16 cellular contexts compared by ENCODE assay signal in genomic region chr17:28071891-28072606, GRCh38. TPM values are rescaled to one million over a fixed set of nuclear protein-coding genes. Genes with fewer than 3 reads are reported as not detected.
DNase-seq lines count a peak whose midpoint lies in the region; ATAC-seq and TF ChIP-seq lines count a peak whose summit lies in the region.
"Had no signal": no experiment of that assay in that cellular context is flagged by ENCODE, and none has a peak within 500 bp of the region (broad histone marks: within the 10 kb centered on the region; RNA-seq: fewer than 3 reads in every experiment).

No MANE protein-coding gene starts in this region.

- no peaks in the 10 kb centered on the region for H3K27me3 Mint-ChIP-seq in activated CD4-positive, alpha-beta T cell treated with anti-CD3 and anti-CD28 coated beads, Interleukin-2, amount 10 ng/mL, durations not matched to agents 24 days and 14 days
- no peaks in the 10 kb centered on the region for H3K27me3 Mint-ChIP-seq in natural killer cell (ENCODE audit: low read depth in 2 of 2)

- no peaks in the 10 kb centered on the region for H3K27me3 ChIP-seq in foreskin keratinocyte
- H3K27me3 ChIP-seq: body of pancreas, dorsolateral prefrontal cortex, MG63 had no signal

- intact Hi-C loops in activated CD4-positive, alpha-beta T cell treated with anti-CD3 and anti-CD28 coated beads, Interleukin-2, amount 10 ng/mL, durations not matched to agents 24 days and 14 days (cut with micrococcal nuclease): loop anchor here (2.0 to 10.0 kb wide), 2 partner anchors 15 to 103 kb away; no protein-coding TSS in a partner anchor
- intact Hi-C loops in natural killer cell (cut with micrococcal nuclease): no loop called here

- H3K4me1 Mint-ChIP-seq in activated CD4-positive, alpha-beta T cell treated with anti-CD3 and anti-CD28 coated beads, Interleukin-2, amount 10 ng/mL, durations not matched to agents 24 days and 14 days: peaks cover 35% of the 10 kb centered on the region
- peaks cover 50 to 51% of the 10 kb centered on the region in 2 donors for H3K4me1 Mint-ChIP-seq in natural killer cell

- peak overlapping the region; percentile 39 for H3K27ac Mint-ChIP-seq in activated CD4-positive, alpha-beta T cell treated with anti-CD3 and anti-CD28 coated beads, Interleukin-2, amount 10 ng/mL, durations not matched to agents 24 days and 14 days
- peak overlapping the region; percentile 86 to 90 for H3K27ac Mint-ChIP-seq in natural killer cell
- H3K27ac Mint-ChIP-seq: activated T-helper 2 cell treated with anti-CD3 and anti-CD28 coated beads, Interferon-gamma antibody, Interleukin-2, Interleukin-4, amounts not matched to agents 10 μg/mL and 5 μg/mL and 100 μg/mL, durations not matched to agents 14 hours and 24 hours and 36 hours had no signal

- no peaks in the 10 kb centered on the region for H3K9me3 Mint-ChIP-seq in activated CD4-positive, alpha-beta T cell treated with anti-CD3 and anti-CD28 coated beads, Interleukin-2, amount 10 ng/mL, durations not matched to agents 24 days and 14 days
- peaks cover 2% of the 10 kb centered on the region in 2 donors for H3K9me3 Mint-ChIP-seq in natural killer cell

- in situ Hi-C loops in astrocyte of the cerebellum (cut with HindIII; ENCODE audit: low sequenced_read_pairs): no loop called here

- DNase-seq in activated CD4-positive, alpha-beta T cell treated with anti-CD3 and anti-CD28 coated beads, Interleukin-2, amount 10 ng/mL, durations not matched to agents 24 days and 14 days: no peak
- DNase-seq in activated CD4-positive, alpha-beta T cell treated with anti-CD3 and anti-CD28 coated beads for 4 hours: no peak
- DNase-seq in astrocyte of the cerebellum (ENCODE audit: low read depth) (peak; percentile 4), natural killer cell (no peak), foreskin keratinocyte (no peak), RPMI8226 (no peak)
- DNase-seq: 8988T; activated CD4-positive, alpha-beta T cell treated with anti-CD3 and anti-CD28 coated beads for 48 hours; body of pancreas; dorsolateral prefrontal cortex; left ventricle myocardium inferior; MG63; NCI-H2029 treated with DMSO at 0.1 percent for 48 hours had no signal

- no peak overlapping the region for H3K4me3 Mint-ChIP-seq in activated CD4-positive, alpha-beta T cell treated with anti-CD3 and anti-CD28 coated beads, Interleukin-2, amount 10 ng/mL, durations not matched to agents 24 days and 14 days
- peak overlapping the region; percentile 41 for H3K4me3 Mint-ChIP-seq in natural killer cell

- H3K27ac ChIP-seq in foreskin keratinocyte: no peak overlapping the region
- H3K27ac ChIP-seq: body of pancreas, left ventricle myocardium inferior had no signal

- peaks cover 18% of the 10 kb centered on the region for H3K36me3 Mint-ChIP-seq in activated CD4-positive, alpha-beta T cell treated with anti-CD3 and anti-CD28 coated beads, Interleukin-2, amount 10 ng/mL, durations not matched to agents 24 days and 14 days (ENCODE audit: low read depth)
- no peaks in the 10 kb centered on the region for H3K36me3 Mint-ChIP-seq in natural killer cell

- no peaks in the 10 kb centered on the region for H3K4me1 ChIP-seq in foreskin keratinocyte

- peak; percentile 51 for ATAC-seq in HG03521 (IDR thresholded peaks at IDR 0.05; ENCODE audit: unreplicated experiment)
- ATAC-seq in natural killer cell: peak; percentile 70 to 89 (median 83)
- ATAC-seq in foreskin keratinocyte: no peak
- ATAC-seq in SK-N-SH treated with all-trans-retinoic acid at 6 μM for 48 hours: no peak
- ATAC-seq: body of pancreas had no signal

- no peak overlapping the region for H3K4me3 ChIP-seq in astrocyte of the cerebellum (ENCODE audit: low read depth, low read length)
- H3K4me3 ChIP-seq: body of pancreas, dorsolateral prefrontal cortex, left ventricle myocardium inferior, MG63 had no signal

- TF ChIP-seq CTCF in astrocyte of the cerebellum (IDR thresholded peaks at IDR 0.05; ENCODE audit: low read depth, low read length, missing control alignments) (no peak), natural killer cell (IDR thresholded peaks at IDR 0.05) (no peak), foreskin keratinocyte (conservative IDR thresholded peaks at IDR 0.05) (no peak)

TF ChIP-seq in SK-N-SH treated with all-trans-retinoic acid at 6 μM for 48 hours, 23 proteins besides CTCF, POLR2A, EP300 and RAD21 (continues in another document):
- TF ChIP-seq TSHZ2 (CRISPR knock-in tag; IDR thresholded peaks at IDR 0.05): no peak
- no peak for TF ChIP-seq CSDC2 (CRISPR knock-in tag; IDR thresholded peaks at IDR 0.05)
- TF ChIP-seq TOX (CRISPR knock-in tag; IDR thresholded peaks at IDR 0.05; ENCODE audit: borderline replicate concordance): no peak
- no peak for TF ChIP-seq ZNF8 (CRISPR knock-in tag; IDR thresholded peaks at IDR 0.05)
- no peak for TF ChIP-seq PATZ1 (CRISPR knock-in tag; IDR thresholded peaks at IDR 0.05; ENCODE audit: borderline replicate concordance)
- no peak for TF ChIP-seq RARB (CRISPR knock-in tag; IDR thresholded peaks at IDR 0.05)
- no peak for TF ChIP-seq POU6F1 (CRISPR knock-in tag; IDR thresholded peaks at IDR 0.05; ENCODE audit: borderline replicate concordance, low read depth)
- no peak for TF ChIP-seq SNAI2 (CRISPR knock-in tag; IDR thresholded peaks at IDR 0.05)
- TF ChIP-seq ZFP30 (CRISPR knock-in tag; IDR thresholded peaks at IDR 0.05): no peak
- TF ChIP-seq PPARA (CRISPR knock-in tag; IDR thresholded peaks at IDR 0.05; ENCODE audit: borderline replicate concordance): no peak
- no peak for TF ChIP-seq BACH2 (CRISPR knock-in tag; IDR thresholded peaks at IDR 0.05; ENCODE audit: borderline replicate concordance)
- TF ChIP-seq ARNTL (CRISPR knock-in tag; IDR thresholded peaks at IDR 0.05; ENCODE audit: borderline replicate concordance, low read depth): no peak
- TF ChIP-seq ZFP3 (CRISPR knock-in tag; IDR thresholded peaks at IDR 0.05): no peak

RNA-seq across cellular contexts. Expression of gene NLK, which starts 29.6 kb away (rescaled TPM):
- total RNA-seq in activated CD4-positive, alpha-beta T cell treated with anti-CD3 and anti-CD28 coated beads, Interleukin-2, amount 10 ng/mL, durations not matched to agents 24 days and 14 days: 11.4 and 12.0 TPM in 2 replicates
- 10 to 100 TPM; 18.3 to 35.6 (median 20.8) TPM for total RNA-seq in natural killer cell
- 16.9 and 17.8 TPM in 2 replicates for total RNA-seq in foreskin keratinocyte
- polyA plus RNA-seq in foreskin keratinocyte: 5.6 and 7.1 TPM in 2 replicates

Comparison
In these comparisons a context has a peak if more than half of its experiments do, and no peak if none do; other contexts are left out.
1. ATAC-seq: peak in HG03521 (single experiment) and natural killer cell (3 of 3); none in foreskin keratinocyte (single experiment) and SK-N-SH treated with all-trans-retinoic acid at 6 μM for 48 hours (single experiment).